In the genomic region with DNA sequence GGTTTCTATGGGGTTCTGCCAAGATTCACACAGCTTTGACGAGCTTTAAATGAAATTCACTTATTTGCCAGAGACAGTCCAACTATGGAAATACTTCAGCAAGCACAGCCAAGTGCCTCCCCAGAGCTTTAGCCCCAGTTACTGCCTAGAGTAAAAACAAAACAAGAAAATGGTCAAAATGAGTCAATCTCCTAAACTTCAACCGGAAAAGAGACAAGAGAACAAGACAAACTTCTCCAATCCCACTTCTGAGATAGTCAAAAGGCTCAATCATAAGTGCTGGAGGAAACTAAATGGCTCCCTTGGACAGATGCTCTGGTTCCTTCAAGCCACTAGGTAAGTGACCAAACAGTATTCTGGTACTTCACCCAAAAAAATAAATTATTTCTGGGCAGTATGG, we compare ENCODE assay signal across 1 cellular context.
TF ChIP-seq lines count a peak whose summit lies in the region.

No MANE protein-coding gene starts in this region.

TF ChIP-seq in WTC11, 78 proteins besides CTCF, POLR2A, EP300 and RAD21 (continued from another document):
- TF ChIP-seq, protein P1, sequence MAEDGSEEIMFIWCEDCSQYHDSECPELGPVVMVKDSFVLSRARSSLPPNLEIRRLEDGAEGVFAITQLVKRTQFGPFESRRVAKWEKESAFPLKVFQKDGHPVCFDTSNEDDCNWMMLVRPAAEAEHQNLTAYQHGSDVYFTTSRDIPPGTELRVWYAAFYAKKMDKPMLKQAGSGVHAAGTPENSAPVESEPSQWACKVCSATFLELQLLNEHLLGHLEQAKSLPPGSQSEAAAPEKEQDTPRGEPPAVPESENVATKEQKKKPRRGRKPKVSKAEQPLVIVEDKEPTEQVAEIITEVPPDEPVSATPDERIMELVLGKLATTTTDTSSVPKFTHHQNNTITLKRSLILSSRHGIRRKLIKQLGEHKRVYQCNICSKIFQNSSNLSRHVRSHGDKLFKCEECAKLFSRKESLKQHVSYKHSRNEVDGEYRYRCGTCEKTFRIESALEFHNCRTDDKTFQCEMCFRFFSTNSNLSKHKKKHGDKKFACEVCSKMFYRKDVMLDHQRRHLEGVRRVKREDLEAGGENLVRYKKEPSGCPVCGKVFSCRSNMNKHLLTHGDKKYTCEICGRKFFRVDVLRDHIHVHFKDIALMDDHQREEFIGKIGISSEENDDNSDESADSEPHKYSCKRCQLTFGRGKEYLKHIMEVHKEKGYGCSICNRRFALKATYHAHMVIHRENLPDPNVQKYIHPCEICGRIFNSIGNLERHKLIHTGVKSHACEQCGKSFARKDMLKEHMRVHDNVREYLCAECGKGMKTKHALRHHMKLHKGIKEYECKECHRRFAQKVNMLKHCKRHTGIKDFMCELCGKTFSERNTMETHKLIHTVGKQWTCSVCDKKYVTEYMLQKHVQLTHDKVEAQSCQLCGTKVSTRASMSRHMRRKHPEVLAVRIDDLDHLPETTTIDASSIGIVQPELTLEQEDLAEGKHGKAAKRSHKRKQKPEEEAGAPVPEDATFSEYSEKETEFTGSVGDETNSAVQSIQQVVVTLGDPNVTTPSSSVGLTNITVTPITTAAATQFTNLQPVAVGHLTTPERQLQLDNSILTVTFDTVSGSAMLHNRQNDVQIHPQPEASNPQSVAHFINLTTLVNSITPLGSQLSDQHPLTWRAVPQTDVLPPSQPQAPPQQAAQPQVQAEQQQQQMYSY (CRISPR knock-in tag; IDR thresholded peaks at IDR 0.05): no peak
TF ChIP-seq in WTC11: peak in this region for 0.
